In genomic region chr7:108109216-108109908, GRCh38 we compare ENCODE assay signal across 9 cellular contexts. TPM values are rescaled to one million over a fixed set of nuclear protein-coding genes. Genes with fewer than 3 reads are reported as not detected.
DNase-seq lines count a peak whose midpoint lies in the region; ATAC-seq and TF ChIP-seq lines count a peak whose summit lies in the region.
"Had no signal": no experiment of that assay in that cellular context is flagged by ENCODE, and none has a peak within 500 bp of the region (broad histone marks: within the 10 kb centered on the region; RNA-seq: fewer than 3 reads in every experiment).

No MANE protein-coding gene starts in this region.

- H3K4me1 Mint-ChIP-seq in immature natural killer cell, result no peaks in the 10 kb centered on the region
- H3K4me1 Mint-ChIP-seq in activated T-cell treated with anti-CD3 and anti-CD28 coated beads, Interleukin-2, amount 50 U/mL, for 24 hours (ENCODE audit: low read depth), result no peaks in the 10 kb centered on the region

- TF ChIP-seq CTCF in heart right ventricle (IDR thresholded peaks at IDR 0.05), result peak in 6 of 9 donors; percentile 32 to 60 (median 47)

- H3K36me3 Mint-ChIP-seq in immature natural killer cell, result no peaks in the 10 kb centered on the region
- no peaks in the 10 kb centered on the region for H3K36me3 Mint-ChIP-seq in activated T-cell treated with anti-CD3 and anti-CD28 coated beads, Interleukin-2, amount 50 U/mL, for 24 hours (ENCODE audit: low read depth)
- H3K36me3 Mint-ChIP-seq: activated naive CD8-positive, alpha-beta T cell had no signal

- WGBS in heart right ventricle, 2 donors, result 64 to 68% methylated on average over 2 of the region's 2 CpGs

- peak in 3 of 8 donors; percentile 19 to 44 (median 35) for ATAC-seq in heart right ventricle
- peak; percentile 64 for ATAC-seq in HG03432 (IDR thresholded peaks at IDR 0.05; ENCODE audit: unreplicated experiment)
- ATAC-seq in HG03135 (IDR thresholded peaks at IDR 0.05; ENCODE audit: unreplicated experiment), result no peak

- no peaks in the 10 kb centered on the region for H3K36me3 ChIP-seq in heart right ventricle

- intact Hi-C loops in heart right ventricle (cut with DNase I) (loop anchor here in 4 of 10 donors (2.0 to 10.0 kb wide), 4 partner anchors 33 to 215 kb away; partner anchors contain the start of gene DLD (in 1 of the 4)), cardiac septum (cut with DNase I) (loop anchor here (5.0 kb wide), 1 partner anchor 33 kb away; no protein-coding TSS in a partner anchor)

- H3K4me3 Mint-ChIP-seq in immature natural killer cell, result no peak overlapping the region
- H3K4me3 Mint-ChIP-seq in activated T-cell treated with anti-CD3 and anti-CD28 coated beads, Interleukin-2, amount 50 U/mL, for 24 hours, result no peak overlapping the region
- H3K4me3 Mint-ChIP-seq: activated naive CD8-positive, alpha-beta T cell had no signal

- H3K27me3 Mint-ChIP-seq in immature natural killer cell (ENCODE audit: low read depth in 3 of 3), result peaks cover 0 to 3% (median 0%) of the 10 kb centered on the region in 3 donors
- no peaks in the 10 kb centered on the region for H3K27me3 Mint-ChIP-seq in activated T-cell treated with anti-CD3 and anti-CD28 coated beads, Interleukin-2, amount 50 U/mL, for 24 hours
- H3K27me3 Mint-ChIP-seq: activated naive CD8-positive, alpha-beta T cell had no signal

- H3K4me3 ChIP-seq in heart right ventricle, result no peak overlapping the region

- DNase-seq in heart right ventricle (no peak), cardiac septum (ENCODE audit: low spot score) (no peak), SKM-1 treated with dmso at 0.1 percent for 144 hours (lab: John Stamatoyannopoulos, UW; ENCODE audit: unreplicated experiment) (peak; percentile 31), immature natural killer cell (peak in 2 of 3 donors; percentile 7 to 23), NCI-H1048 (lab: John Stamatoyannopoulos, UW) (no peak)
- DNase-seq in activated T-cell treated with anti-CD3 and anti-CD28 coated beads, Interleukin-2, amount 50 U/mL, for 24 hours, result no peak

- H3K27me3 ChIP-seq in heart right ventricle, result no peaks in the 10 kb centered on the region

- no peaks in the 10 kb centered on the region for H3K9me3 Mint-ChIP-seq in immature natural killer cell
- H3K9me3 Mint-ChIP-seq in activated T-cell treated with anti-CD3 and anti-CD28 coated beads, Interleukin-2, amount 50 U/mL, for 24 hours, result no peaks in the 10 kb centered on the region

- H3K27ac ChIP-seq in heart right ventricle, result no peak overlapping the region

- peaks cover 0 to 19% (median 3%) of the 10 kb centered on the region in 9 donors for H3K4me1 ChIP-seq in heart right ventricle

- H3K27ac Mint-ChIP-seq in immature natural killer cell, result no peak overlapping the region
- H3K27ac Mint-ChIP-seq in activated T-cell treated with anti-CD3 and anti-CD28 coated beads, Interleukin-2, amount 50 U/mL, for 24 hours, result no peak overlapping the region
- H3K27ac Mint-ChIP-seq: activated naive CD8-positive, alpha-beta T cell had no signal

- no peaks in the 10 kb centered on the region for H3K9me3 ChIP-seq in heart right ventricle

RNA-seq across cellular contexts. Expression of gene LAMB4, which starts 20.8 kb away (rescaled TPM):
- total RNA-seq in heart right ventricle (under 1 TPM in 8 of 10 donors, not detected in 2; 0.15 to 0.69 (median 0.25) TPM), cardiac septum (0.05 TPM)
- polyA plus RNA-seq in heart right ventricle (under 1 TPM in 1 of 2 donors, not detected in 1; 0.38 TPM), immature natural killer cell (not detected)

Comparison
In these comparisons a context has a peak if more than half of its experiments do, and no peak if none do; other contexts are left out.
1. DNase-seq: peak in SKM-1 treated with dmso at 0.1 percent for 144 hours (single experiment) and immature natural killer cell (2 of 3); none in heart right ventricle (0 of 2), cardiac septum (single experiment), NCI-H1048 (single experiment) and activated T-cell treated with anti-CD3 and anti-CD28 coated beads, Interleukin-2, amount 50 U/mL, for 24 hours (single experiment).